7 cellular contexts compared by ENCODE assay signal in genomic region chr2:61380882-61381197, GRCh38.
DNase-seq lines count a peak whose midpoint lies in the region; ATAC-seq, FAIRE-seq and TF ChIP-seq lines count a peak whose summit lies in the region.
"Not testable (repeated sequence)": the region's sequence is repeated elsewhere in the genome, so short reads cannot be mapped to it uniquely, and the experiment has no call there.

No MANE protein-coding gene starts in this region.

- TF ChIP-seq RAD21 in H1 (IDR thresholded peaks at IDR 0.05 in 1 of 2, conservative IDR thresholded peaks at IDR 0.05 in 1 of 2; ENCODE audit: low read depth in 2 of 2, low read length in 2 of 2); HepG2 (CRISPR knock-in tag; IDR thresholded peaks at IDR 0.05): not testable (repeated sequence)

- intact Hi-C loops in activated T-helper 2 cell treated with anti-CD3 and anti-CD28 coated beads, Interferon-gamma antibody, Interleukin-2, Interleukin-4, amounts not matched to agents 10 μg/mL and 5 μg/mL and 100 μg/mL, durations not matched to agents 14 hours and 24 hours and 36 hours (cut with micrococcal nuclease); heart right ventricle (cut with DNase I); HepG2 (cut with micrococcal nuclease; ENCODE audit: unreplicated experiment); gastrocnemius medialis (cut with DNase I; ENCODE audit: low total_unique reads); upper lobe of right lung (cut with DNase I): not testable (repeated sequence)

- not testable (repeated sequence) for H3K4me1 ChIP-seq in HUES48 (ENCODE audit: control insufficient read depth, insufficient read depth, low read length); H1 (replicated peaks in 1 of 4; ENCODE audit: control insufficient read depth in 3 of 4, insufficient read depth in 4 of 4, low read length in 3 of 4); gastrocnemius medialis; upper lobe of right lung
- H3K4me1 ChIP-seq in heart right ventricle, result peaks cover 0 to 19% (median 4%) of the 10 kb centered on the region in 9 donors
- H3K4me1 ChIP-seq in HepG2 (ENCODE audit: insufficient read depth, low read length), result peaks cover 13% of the 10 kb centered on the region

- H3K9me3 Mint-ChIP-seq in activated T-helper 2 cell treated with anti-CD3 and anti-CD28 coated beads, Interferon-gamma antibody, Interleukin-2, Interleukin-4, amounts not matched to agents 10 μg/mL and 5 μg/mL and 100 μg/mL, durations not matched to agents 14 hours and 24 hours and 36 hours, result not testable (repeated sequence)

- H3K18ac ChIP-seq in H1 (ENCODE audit: extremely low read depth, low read length), result peak overlapping the region; percentile 66; the same call in 1 of the 2 replicates

- H3K14ac ChIP-seq in H1 (ENCODE audit: insufficient read length), result not testable (repeated sequence)

- not testable (repeated sequence) for H4K20me1 ChIP-seq in H1 (replicated peaks in 1 of 2; ENCODE audit: control insufficient read depth in 1 of 2, insufficient read depth in 2 of 2, low read length in 2 of 2); HepG2 (ENCODE audit: insufficient read depth, low read length)

- H3K4me2 ChIP-seq in H1 (ENCODE audit: insufficient read depth in 1 of 2, low read depth in 2 of 2, low read length in 2 of 2); HepG2 (ENCODE audit: low read depth, low read length): not testable (repeated sequence)

- not testable (repeated sequence) for H2BK5ac ChIP-seq in H1 (ENCODE audit: low read depth, low read length)

- not testable (repeated sequence) for BruUV-seq in HepG2 (replicated peaks; lab: Mats Ljungman, UMichigan)

- not testable (repeated sequence) for H2BK120ac ChIP-seq in H1 (replicated peaks; ENCODE audit: low read depth, low read length)

- H3K56ac ChIP-seq in H1 (replicated peaks; ENCODE audit: insufficient read length, low read depth, low read length), result not testable (repeated sequence)

- H3K4ac ChIP-seq in H1 (replicated peaks; ENCODE audit: insufficient read length, low read depth, low read length), result not testable (repeated sequence)

- not testable (repeated sequence) for H4K5ac ChIP-seq in H1 (ENCODE audit: insufficient read length, low read depth, low read length)

- not testable (repeated sequence) for H3K27me3 Mint-ChIP-seq in activated T-helper 2 cell treated with anti-CD3 and anti-CD28 coated beads, Interferon-gamma antibody, Interleukin-2, Interleukin-4, amounts not matched to agents 10 μg/mL and 5 μg/mL and 100 μg/mL, durations not matched to agents 14 hours and 24 hours and 36 hours (ENCODE audit: low read depth)

- not testable (repeated sequence) for H3K9ac ChIP-seq in HUES48 (ENCODE audit: low read depth, low read length); H1 (replicated peaks in 1 of 4; ENCODE audit: extremely low read depth in 1 of 4, low read depth in 3 of 4, low read length in 3 of 4); HepG2 (ENCODE audit: insufficient read depth, low read depth, low read length)

- not testable (repeated sequence) for H2BK15ac ChIP-seq in H1 (ENCODE audit: low read length)

- not testable (repeated sequence) for DNase-seq in activated T-helper 2 cell treated with anti-CD3 and anti-CD28 coated beads, Interferon-gamma antibody, Interleukin-2, Interleukin-4, amounts not matched to agents 10 μg/mL and 5 μg/mL and 100 μg/mL, durations not matched to agents 14 hours and 24 hours and 36 hours (ENCODE audit: low spot score); H1 (ENCODE audit: low read depth in 1 of 2, low spot score in 2 of 2); heart right ventricle; HepG2 (ENCODE audit: low spot score); gastrocnemius medialis; upper lobe of right lung

- TF ChIP-seq POLR2A in H1 (IDR thresholded peaks at IDR 0.05; ENCODE audit: control extremely low read depth in 1 of 2, low read depth in 2 of 2, low read length in 2 of 2); HepG2 (IDR thresholded peaks at IDR 0.05; ENCODE audit: insufficient read depth in 1 of 2, low read depth in 2 of 2, low read length in 2 of 2); gastrocnemius medialis (IDR thresholded peaks at IDR 0.05): not testable (repeated sequence)

- not testable (repeated sequence) for H2AK5ac ChIP-seq in H1 (ENCODE audit: low read depth, low read length)

- not testable (repeated sequence) for H2BK12ac ChIP-seq in H1 (ENCODE audit: low read depth, low read length)

- H3K9me3 ChIP-seq in HUES48 (ENCODE audit: control insufficient read depth, insufficient read depth, low read length); H1 (ENCODE audit: insufficient read depth in 2 of 2, low read depth in 1 of 2, low read length in 1 of 2); heart right ventricle; HepG2 (ENCODE audit: low read length); gastrocnemius medialis; upper lobe of right lung: not testable (repeated sequence)

- CTCF ChIA-PET in H1 (lab: Charles Lee; ENCODE audit: partially characterized antibody), result interaction anchor here (0.9 to 2.0 kb wide), 3 partner anchors 10 to 29 kb away, joined by 3 to 6 read pairs (median 3); no protein-coding TSS in a partner anchor
- CTCF ChIA-PET in HepG2 (lab: Yijun Ruan, JAX; ENCODE audit: low intra/inter-chr PET ratio, low total read pairs), result not testable (repeated sequence)

- in situ Hi-C loops in HepG2 (cut with HindIII; ENCODE audit: extremely low pct_ligation_motif_present, low pct_unique_long_range_greater_than_20kb); gastrocnemius medialis (cut with MboI; ENCODE audit: low sequenced_read_pairs in 4 of 4): not testable (repeated sequence)

- H2AFZ ChIP-seq in H1 (ENCODE audit: low read length); HepG2 (ENCODE audit: low read length): not testable (repeated sequence)

- 92% methylated on average over 4 of the region's 4 CpGs; no CpG with 5 or more reads in 1 of the 2 experiments for WGBS in H1 (ENCODE audit: extremely low coverage in 1 of 2, insufficient coverage in 1 of 2, insufficient read length in 1 of 2, insufficient replicate concordance in 2 of 2, low coverage in 1 of 2, low lambda C conversion rate in 2 of 2, missing lambda C conversion rate in 1 of 2), 2 experiments
- WGBS in heart right ventricle, 2 donors, result 44 to 67% methylated on average over 4 of the region's 4 CpGs
- 90% methylated on average over 4 of the region's 4 CpGs for WGBS in HepG2 (ENCODE audit: low lambda C conversion rate)

- not testable (repeated sequence) for H4K8ac ChIP-seq in H1 (ENCODE audit: extremely low read depth, insufficient read depth, low read length)

- ATAC-seq in heart right ventricle (peak in 2 of 8 donors; percentile 55 to 64), HepG2 (peak; percentile 38; the same call in 2 of the 3 replicates), gastrocnemius medialis (peak; percentile 25 to 32), upper lobe of right lung (peak; percentile 60)

- TF ChIP-seq EP300 in H1 (IDR thresholded peaks at IDR 0.05; ENCODE audit: borderline replicate concordance in 1 of 2, low read depth in 2 of 2, low read length in 2 of 2); HepG2 (IDR thresholded peaks at IDR 0.05; ENCODE audit: low read depth in 2 of 2, low read length in 2 of 2); HepG2 (CRISPR knock-in tag; IDR thresholded peaks at IDR 0.05; ENCODE audit: borderline replicate concordance): not testable (repeated sequence)

- H2BK20ac ChIP-seq in H1 (ENCODE audit: low read length), result not testable (repeated sequence)

- H3K79me2 ChIP-seq in H1 (ENCODE audit: control insufficient read depth in 1 of 2, insufficient read depth in 2 of 2, low read length in 2 of 2); HepG2 (ENCODE audit: insufficient read depth, low read length): not testable (repeated sequence)

- H3K4me3 Mint-ChIP-seq in activated T-helper 2 cell treated with anti-CD3 and anti-CD28 coated beads, Interferon-gamma antibody, Interleukin-2, Interleukin-4, amounts not matched to agents 10 μg/mL and 5 μg/mL and 100 μg/mL, durations not matched to agents 14 hours and 24 hours and 36 hours (ENCODE audit: low read depth), result not testable (repeated sequence)

- H3K36me3 ChIP-seq in HUES48 (ENCODE audit: control insufficient read depth, insufficient read depth, low read length), result peaks cover 60% of the 10 kb centered on the region
- H3K36me3 ChIP-seq in H1 (ENCODE audit: control insufficient read depth in 2 of 4, insufficient read depth in 4 of 4, low read length in 3 of 4), result peaks cover 0 to 43% (median 6%) of the 10 kb centered on the region in 4 experiments; a peak in 4 of 8 replicates
- H3K36me3 ChIP-seq in heart right ventricle, result peaks cover 0 to 92% (median 31%) of the 10 kb centered on the region in 9 donors
- H3K36me3 ChIP-seq in HepG2 (replicated peaks in 1 of 2; ENCODE audit: control insufficient read depth in 1 of 2, insufficient read depth in 2 of 2, low read length in 2 of 2), result peaks cover 22 to 67% of the 10 kb centered on the region in 2 experiments
- peaks cover 0 to 30% of the 10 kb centered on the region in 2 donors for H3K36me3 ChIP-seq in gastrocnemius medialis
- peaks cover 55% of the 10 kb centered on the region for H3K36me3 ChIP-seq in upper lobe of right lung

- peaks cover 67% of the 10 kb centered on the region for H3K36me3 Mint-ChIP-seq in activated T-helper 2 cell treated with anti-CD3 and anti-CD28 coated beads, Interferon-gamma antibody, Interleukin-2, Interleukin-4, amounts not matched to agents 10 μg/mL and 5 μg/mL and 100 μg/mL, durations not matched to agents 14 hours and 24 hours and 36 hours (ENCODE audit: low read depth)

- not testable (repeated sequence) for FAIRE-seq in H1 (lab: Jason Lieb, UNC); HepG2 (lab: Jason Lieb, UNC)

- H3K4me1 Mint-ChIP-seq in activated T-helper 2 cell treated with anti-CD3 and anti-CD28 coated beads, Interferon-gamma antibody, Interleukin-2, Interleukin-4, amounts not matched to agents 10 μg/mL and 5 μg/mL and 100 μg/mL, durations not matched to agents 14 hours and 24 hours and 36 hours (ENCODE audit: low read depth), result not testable (repeated sequence)

- not testable (repeated sequence) for H3K23me2 ChIP-seq in H1 (ENCODE audit: low read depth, low read length)

- not testable (repeated sequence) for H3K23ac ChIP-seq in H1 (ENCODE audit: insufficient read length)

- peak overlapping the region; percentile 49 for H3K27ac ChIP-seq in HUES48 (ENCODE audit: low read depth, low read length)
- H3K27ac ChIP-seq in H1 (ENCODE audit: low read depth, low read length); HepG2 (ENCODE audit: extremely low read length, insufficient read depth, low read length); upper lobe of right lung: not testable (repeated sequence)
- H3K27ac ChIP-seq in heart right ventricle, result peak overlapping the region in 6 of 10 donors; percentile 19 to 60 (median 47)
- peak overlapping the region; percentile 68 to 79 (median 74) for H3K27ac ChIP-seq in gastrocnemius medialis

- not testable (repeated sequence) for H3K4me3 ChIP-seq in HUES48 (ENCODE audit: low read depth, low read length); H1 (ENCODE audit: extremely low read depth in 1 of 4, insufficient read depth in 2 of 4, low read depth in 3 of 4, low read length in 4 of 4); heart right ventricle; HepG2 (replicated peaks in 1 of 3; ENCODE audit: insufficient read depth in 1 of 3, low read depth in 2 of 3, low read length in 3 of 3); gastrocnemius medialis; upper lobe of right lung

- POLR2A ChIA-PET in H1 (lab: Charles Lee; ENCODE audit: partially characterized antibody); HepG2 (lab: Yijun Ruan, JAX): not testable (repeated sequence)

- H4K91ac ChIP-seq in H1 (replicated peaks; ENCODE audit: insufficient read length, low read length), result not testable (repeated sequence)

- TF ChIP-seq CTCF in H1 (IDR thresholded peaks at IDR 0.05; ENCODE audit: control extremely low read depth in 1 of 3, insufficient read depth in 1 of 3, low read depth in 1 of 3, low read length in 3 of 3); heart right ventricle (IDR thresholded peaks at IDR 0.05); HepG2 (CRISPR knock-in tag; IDR thresholded peaks at IDR 0.05); gastrocnemius medialis (IDR thresholded peaks at IDR 0.05 in 4 of 5, conservative IDR thresholded peaks at IDR 0.05 in 1 of 5); upper lobe of right lung (IDR thresholded peaks at IDR 0.05): not testable (repeated sequence)

- not testable (repeated sequence) for H3K79me1 ChIP-seq in H1 (ENCODE audit: low read depth, low read length)

- peak overlapping the region; percentile 29 for H3K27ac Mint-ChIP-seq in activated T-helper 2 cell treated with anti-CD3 and anti-CD28 coated beads, Interferon-gamma antibody, Interleukin-2, Interleukin-4, amounts not matched to agents 10 μg/mL and 5 μg/mL and 100 μg/mL, durations not matched to agents 14 hours and 24 hours and 36 hours

- not testable (repeated sequence) for H3K27me3 ChIP-seq in HUES48 (ENCODE audit: control insufficient read depth, insufficient read depth, low read length); H1 (replicated peaks in 1 of 4; ENCODE audit: control insufficient read depth in 3 of 4, extremely low read depth in 1 of 4, insufficient read depth in 3 of 4, low read length in 3 of 4); heart right ventricle; HepG2 (ENCODE audit: control insufficient read depth in 1 of 2, insufficient read depth in 2 of 2, low read length in 2 of 2); gastrocnemius medialis; upper lobe of right lung
